Comparison of ENCODE assay signal across 1 cellular context in genomic region chr12:110468212-110469048, GRCh38.
TF ChIP-seq lines count a peak whose summit lies in the region.

A gene with protein sequence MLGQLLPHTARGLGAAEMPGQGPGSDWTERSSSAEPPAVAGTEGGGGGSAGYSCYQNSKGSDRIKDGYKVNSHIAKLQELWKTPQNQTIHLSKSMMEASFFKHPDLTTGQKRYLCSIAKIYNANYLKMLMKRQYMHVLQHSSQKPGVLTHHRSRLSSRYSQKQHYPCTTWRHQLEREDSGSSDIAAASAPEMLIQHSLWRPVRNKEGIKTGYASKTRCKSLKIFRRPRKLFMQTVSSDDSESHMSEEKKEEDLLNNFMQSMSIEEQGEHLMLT (plus strand): TSS chr12:110468845. CDS start chr12:110468876, 31 bp downstream.
GPN3 (minus strand) TSS chr12:110468257; CDS start chr12:110468203, 54 bp downstream.

TF ChIP-seq in SK-N-SH, 30 proteins besides CTCF, POLR2A, EP300 and RAD21 (continued from another document):
- TF ChIP-seq, protein P1, sequence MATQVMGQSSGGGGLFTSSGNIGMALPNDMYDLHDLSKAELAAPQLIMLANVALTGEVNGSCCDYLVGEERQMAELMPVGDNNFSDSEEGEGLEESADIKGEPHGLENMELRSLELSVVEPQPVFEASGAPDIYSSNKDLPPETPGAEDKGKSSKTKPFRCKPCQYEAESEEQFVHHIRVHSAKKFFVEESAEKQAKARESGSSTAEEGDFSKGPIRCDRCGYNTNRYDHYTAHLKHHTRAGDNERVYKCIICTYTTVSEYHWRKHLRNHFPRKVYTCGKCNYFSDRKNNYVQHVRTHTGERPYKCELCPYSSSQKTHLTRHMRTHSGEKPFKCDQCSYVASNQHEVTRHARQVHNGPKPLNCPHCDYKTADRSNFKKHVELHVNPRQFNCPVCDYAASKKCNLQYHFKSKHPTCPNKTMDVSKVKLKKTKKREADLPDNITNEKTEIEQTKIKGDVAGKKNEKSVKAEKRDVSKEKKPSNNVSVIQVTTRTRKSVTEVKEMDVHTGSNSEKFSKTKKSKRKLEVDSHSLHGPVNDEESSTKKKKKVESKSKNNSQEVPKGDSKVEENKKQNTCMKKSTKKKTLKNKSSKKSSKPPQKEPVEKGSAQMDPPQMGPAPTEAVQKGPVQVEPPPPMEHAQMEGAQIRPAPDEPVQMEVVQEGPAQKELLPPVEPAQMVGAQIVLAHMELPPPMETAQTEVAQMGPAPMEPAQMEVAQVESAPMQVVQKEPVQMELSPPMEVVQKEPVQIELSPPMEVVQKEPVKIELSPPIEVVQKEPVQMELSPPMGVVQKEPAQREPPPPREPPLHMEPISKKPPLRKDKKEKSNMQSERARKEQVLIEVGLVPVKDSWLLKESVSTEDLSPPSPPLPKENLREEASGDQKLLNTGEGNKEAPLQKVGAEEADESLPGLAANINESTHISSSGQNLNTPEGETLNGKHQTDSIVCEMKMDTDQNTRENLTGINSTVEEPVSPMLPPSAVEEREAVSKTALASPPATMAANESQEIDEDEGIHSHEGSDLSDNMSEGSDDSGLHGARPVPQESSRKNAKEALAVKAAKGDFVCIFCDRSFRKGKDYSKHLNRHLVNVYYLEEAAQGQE (IDR thresholded peaks at IDR 0.05; ENCODE audit: low read depth, low read length), result peak; percentile 60; the same call in 1 of the 2 replicates
- TF ChIP-seq MAX (IDR thresholded peaks at IDR 0.05; ENCODE audit: low read depth), result peak; percentile 93
- TF ChIP-seq RXRA (IDR thresholded peaks at IDR 0.05; ENCODE audit: borderline replicate concordance, low read depth), result no peak
- peak; percentile 46; the same call in 1 of the 2 replicates for TF ChIP-seq GATA2 (CRISPR knock-in tag; IDR thresholded peaks at IDR 0.05)
- no peak for TF ChIP-seq EZH2phosphoT487 (IDR thresholded peaks at IDR 0.05; ENCODE audit: borderline replicate concordance, low read depth)
- TF ChIP-seq MXI1 (IDR thresholded peaks at IDR 0.05; ENCODE audit: low read depth, low read length), result peak; percentile 96
- TF ChIP-seq SMC3 (IDR thresholded peaks at IDR 0.05; ENCODE audit: low read depth, low read length), result no peak
- peak; percentile 49; the same call in 1 of the 2 replicates for TF ChIP-seq NRF1 (IDR thresholded peaks at IDR 0.05; ENCODE audit: low read depth, low read length)
- TF ChIP-seq TAF1 (IDR thresholded peaks at IDR 0.05; ENCODE audit: borderline replicate concordance, low read depth, low read length), result peak; percentile 82; the same call in 1 of the 2 replicates
